In genomic region chr7:29495618-29496017, GRCh38 we compare ENCODE assay signal across 28 cellular contexts.
"Had no signal": no experiment of that assay in that cellular context is flagged by ENCODE, and none has a peak within 500 bp of the region (broad histone marks: within the 10 kb centered on the region; RNA-seq: fewer than 3 reads in every experiment).

No MANE protein-coding gene starts in this region.

- H3K4me3 ChIP-seq: left lung, lung, ovary, psoas muscle, right atrium auricular region, spleen, thyroid gland had no signal

- H3K27ac Mint-ChIP-seq: activated naive CD4-positive, alpha-beta T cell treated with anti-CD3 and anti-CD28 coated beads, Interleukin-2, amount 50 U/mL, for 24 hours; immature natural killer cell; stimulated activated naive CD8-positive, alpha-beta T cell treated with anti-CD3 and anti-CD28 coated beads, Interleukin-15, Interleukin-2, amounts not matched to agents 100 ng/mL and 50 ng/mL, for 24 hours; T-cell; T-helper 2 cell treated with Interferon-gamma antibody and Interleukin-4, amounts not matched to agents 5 μg/mL and 100 μg/mL, for 36 hours had no signal

- FAIRE-seq: frontal cortex had no signal

- DNase-seq: activated CD4-positive, alpha-beta T cell treated with anti-CD3 and anti-CD28 coated beads for 1 hour; activated gamma-delta T cell treated with Interleukin-2 at 50 U/mL for 16 hours; activated T-cell treated with anti-CD3 and anti-CD28 coated beads, Interleukin-2, amount 50 U/mL, for 1 hour; aorta; brain microvascular endothelial cell; central memory CD4-positive, alpha-beta T cell; dermis blood vessel endothelial cell; effector CD8-positive, alpha-beta T cell; glutamatergic neuron; hypothalamus; immature natural killer cell; kidney glomerular epithelial cell; left lung; naive thymus-derived CD8-positive, alpha-beta T cell; ovary; psoas muscle; spleen; stimulated activated CD4-positive, alpha-beta T cell treated with anti-CD3 and anti-CD28 coated beads, Interleukin-4, amount 100 ng/mL, for 4 hours; substantia nigra; T-cell; thyroid gland; WERI-Rb-1 had no signal

- H3K27me3 Mint-ChIP-seq: naive thymus-derived CD8-positive, alpha-beta T cell; stimulated activated naive CD8-positive, alpha-beta T cell treated with anti-CD3 and anti-CD28 coated beads, Interleukin-15, Interleukin-2, amounts not matched to agents 100 ng/mL and 50 ng/mL, for 24 hours; T-cell had no signal

- H3K4me1 Mint-ChIP-seq: activated naive CD4-positive, alpha-beta T cell treated with anti-CD3 and anti-CD28 coated beads, Interleukin-2, amount 50 U/mL, for 24 hours; immature natural killer cell; naive thymus-derived CD8-positive, alpha-beta T cell; T-cell had no signal

- H3K36me3 Mint-ChIP-seq: activated naive CD4-positive, alpha-beta T cell treated with anti-CD3 and anti-CD28 coated beads, Interleukin-2, amount 50 U/mL, for 24 hours; naive thymus-derived CD8-positive, alpha-beta T cell had no signal

- H3K27me3 ChIP-seq: brain microvascular endothelial cell, left lung, ovary, right atrium auricular region, spleen, thyroid gland had no signal

- H3K9me3 ChIP-seq: left lung, ovary, psoas muscle, right atrium auricular region, spleen, thyroid gland had no signal

- H3K4me1 ChIP-seq: left lung, psoas muscle, right atrium auricular region, spleen, thyroid gland had no signal

- H3K9me3 Mint-ChIP-seq: activated naive CD4-positive, alpha-beta T cell treated with anti-CD3 and anti-CD28 coated beads, Interleukin-2, amount 50 U/mL, for 24 hours; naive thymus-derived CD8-positive, alpha-beta T cell; stimulated activated naive CD8-positive, alpha-beta T cell treated with anti-CD3 and anti-CD28 coated beads, Interleukin-15, Interleukin-2, amounts not matched to agents 100 ng/mL and 50 ng/mL, for 24 hours; T-cell; T-helper 2 cell treated with Interferon-gamma antibody and Interleukin-4, amounts not matched to agents 5 μg/mL and 100 μg/mL, for 36 hours had no signal

- H3K4me3 Mint-ChIP-seq: activated naive CD4-positive, alpha-beta T cell treated with anti-CD3 and anti-CD28 coated beads, Interleukin-2, amount 50 U/mL, for 24 hours; immature natural killer cell; naive thymus-derived CD8-positive, alpha-beta T cell; stimulated activated naive CD8-positive, alpha-beta T cell treated with anti-CD3 and anti-CD28 coated beads, Interleukin-15, Interleukin-2, amounts not matched to agents 100 ng/mL and 50 ng/mL, for 24 hours; T-cell; T-helper 2 cell treated with Interferon-gamma antibody and Interleukin-4, amounts not matched to agents 5 μg/mL and 100 μg/mL, for 36 hours had no signal

- H3K27ac ChIP-seq: brain microvascular endothelial cell, left lung, ovary, psoas muscle, right atrium auricular region, spleen, thyroid gland, WERI-Rb-1 had no signal

- H3K36me3 ChIP-seq: brain microvascular endothelial cell, left lung, ovary, right atrium auricular region, thyroid gland, WERI-Rb-1 had no signal
